12 cellular contexts compared by ENCODE assay signal in genomic region chr2:45962522-45962921, GRCh38.
A peak's percentile ranks its signal among the peaks of the same experiment; 100 is the strongest.
DNase-seq lines count a peak whose midpoint lies in the region; ATAC-seq, FAIRE-seq and TF ChIP-seq lines count a peak whose summit lies in the region.
"Had no signal": no experiment of that assay in that cellular context is flagged by ENCODE, and none has a peak within 500 bp of the region (broad histone marks: within the 10 kb centered on the region; RNA-seq: fewer than 3 reads in every experiment).

No MANE protein-coding gene starts in this region.

- no peak for TF ChIP-seq EP300 in A549 (IDR thresholded peaks at IDR 0.05)

- no peak overlapping the region for H2BK15ac ChIP-seq in mesenchymal stem cell (ENCODE audit: low read depth, poor library complexity, severe bottlenecking)

- no peak overlapping the region for H4K91ac ChIP-seq in mesenchymal stem cell (ENCODE audit: low read length)

- H3K4me2 ChIP-seq in A549 (peak overlapping the region; percentile 60), mesenchymal stem cell (ENCODE audit: low read length, poor library complexity, severe bottlenecking) (no peak overlapping the region)

- H3K18ac ChIP-seq in mesenchymal stem cell (ENCODE audit: low read depth in 1 of 2, low read length in 2 of 2), result no peak overlapping the region

- H3K9me3 ChIP-seq in A549 (no peaks in the 10 kb centered on the region; the same call in 2 of the 3 replicates), mesenchymal stem cell (ENCODE audit: control insufficient read depth, low read length) (no peaks in the 10 kb centered on the region)

- H2BK120ac ChIP-seq in mesenchymal stem cell (ENCODE audit: low read depth, low read length), result no peak overlapping the region

- H3K27me3 ChIP-seq in mesenchymal stem cell (ENCODE audit: control insufficient read depth in 1 of 2, insufficient read depth in 1 of 2, low read length in 2 of 2), result no peaks in the 10 kb centered on the region
- H3K27me3 ChIP-seq: foreskin keratinocyte had no signal

- H3K4me1 ChIP-seq in A549, result peaks cover 68% of the 10 kb centered on the region
- peaks cover 9% of the 10 kb centered on the region for H3K4me1 ChIP-seq in mesenchymal stem cell (ENCODE audit: control insufficient read depth, insufficient read depth, low read depth, low read length)

- no peak overlapping the region for H2BK12ac ChIP-seq in mesenchymal stem cell (ENCODE audit: low read length in 2 of 2)

- DNase-seq in A549 (ENCODE audit: low read depth in 1 of 2, low spot score in 1 of 2), result peak in 1 of 2 experiments; percentile 68
- DNase-seq in NCI-H1092 (lab: John Stamatoyannopoulos, UW), result peak; percentile 26
- DNase-seq in dermis blood vessel endothelial cell, result peak; percentile 74
- DNase-seq in mesenchymal stem cell, result peak; percentile 36
- DNase-seq in GF-D8 (lab: John Stamatoyannopoulos, UW), result no peak
- no peak for DNase-seq in activated T-cell treated with anti-CD3 and anti-CD28 coated beads for 4 hours
- no peak for DNase-seq in mesenteric fat pad (ENCODE audit: low spot score)
- DNase-seq: activated CD4-positive, alpha-beta memory T cell treated with anti-CD3 and anti-CD28 coated beads for 36 hours; foreskin keratinocyte; stimulated activated CD4-positive, alpha-beta T cell treated with anti-CD3 and anti-CD28 coated beads, Interleukin-4, amount 100 ng/mL, for 4 hours had no signal

- no peak overlapping the region for H2AK5ac ChIP-seq in mesenchymal stem cell (ENCODE audit: low read length, severe bottlenecking)

- no peak overlapping the region for H4K8ac ChIP-seq in mesenchymal stem cell (ENCODE audit: low read length)

- no peak overlapping the region for H3K4ac ChIP-seq in mesenchymal stem cell (ENCODE audit: low read depth in 1 of 2, low read length in 2 of 2)

- no peak overlapping the region for H2BK5ac ChIP-seq in mesenchymal stem cell (ENCODE audit: low read depth, low read length, poor library complexity, severe bottlenecking)

- CTCF ChIA-PET in A549 (lab: Yijun Ruan, JAX), result interaction anchor here (1.0 to 4.7 kb wide), 9 partner anchors 16 to 499 kb away, joined by 3 to 21 read pairs (median 9); no protein-coding TSS in a partner anchor

- no peak overlapping the region for H3K23ac ChIP-seq in mesenchymal stem cell (ENCODE audit: low read length in 2 of 2)

- H3K27ac ChIP-seq in A549, result peak overlapping the region; percentile 70 to 81; a peak in 5 of 6 replicates
- H3K27ac ChIP-seq in mesenchymal stem cell (ENCODE audit: low read length, poor library complexity, severe bottlenecking), result no peak overlapping the region
- H3K27ac ChIP-seq: C4-2B, foreskin keratinocyte had no signal

- POLR2A ChIA-PET in A549 (lab: Yijun Ruan, JAX), result interaction anchor here (2.7 kb wide), 1 partner anchor 30 kb away, joined by 15 read pairs; no protein-coding TSS in a partner anchor

- peaks cover 2% of the 10 kb centered on the region for H3K79me1 ChIP-seq in mesenchymal stem cell (replicated peaks; ENCODE audit: low read length, poor library complexity, severe bottlenecking)

- no peaks in the 10 kb centered on the region for H3K36me3 ChIP-seq in mesenchymal stem cell (ENCODE audit: control insufficient read depth in 1 of 2, insufficient read depth in 2 of 2, low read depth in 1 of 2, low read length in 2 of 2)

- H2AFZ ChIP-seq in mesenchymal stem cell (ENCODE audit: low read depth, low read length), result no peak overlapping the region

- peak in 1 of 2 experiments; percentile 21; a peak in 3 of 6 replicates for ATAC-seq in A549
- ATAC-seq in GM21381 (IDR thresholded peaks at IDR 0.05; ENCODE audit: unreplicated experiment), result no peak
- ATAC-seq: foreskin keratinocyte had no signal

- no peak for TF ChIP-seq CTCF in A549 (IDR thresholded peaks at IDR 0.05)

- no peak for FAIRE-seq in A549 (lab: Jason Lieb, UNC)

- no peak for TF ChIP-seq RAD21 in A549 (conservative IDR thresholded peaks at IDR 0.05 in 1 of 2, IDR thresholded peaks at IDR 0.05 in 1 of 2)

- peak overlapping the region; percentile 49 for H3K9ac ChIP-seq in mesenchymal stem cell (ENCODE audit: low read length)

- no peak overlapping the region for H3K4me3 ChIP-seq in A549
- peak overlapping the region in 1 of 2 experiments; percentile 55 for H3K4me3 ChIP-seq in mesenchymal stem cell (ENCODE audit: insufficient read depth in 1 of 2, low read depth in 1 of 2, low read length in 2 of 2)

- 13% methylated on average over 5 of the region's 5 CpGs for WGBS in A549 (ENCODE audit: missing lambda C conversion rate)
- 88% methylated on average over 5 of the region's 5 CpGs for WGBS in mesenchymal stem cell

- no peak overlapping the region for H3K14ac ChIP-seq in mesenchymal stem cell (ENCODE audit: low read length in 2 of 2)

- no peak for TF ChIP-seq POLR2A in A549 (IDR thresholded peaks at IDR 0.05; ENCODE audit: low read length)

TF ChIP-seq in A549, 52 proteins besides CTCF, POLR2A, EP300 and RAD21:
- TF ChIP-seq MAZ (IDR thresholded peaks at IDR 0.05; ENCODE audit: borderline replicate concordance, low read depth, low read length), result no peak
- TF ChIP-seq CEBPB (IDR thresholded peaks at IDR 0.05), result no peak
- TF ChIP-seq GATA3 (IDR thresholded peaks at IDR 0.05; ENCODE audit: borderline replicate concordance), result 0 out of 2 replicates have a peak, but pooled peaks have one; percentile 15
- TF ChIP-seq MAX (IDR thresholded peaks at IDR 0.05), result peak; percentile 53; the same call in 1 of the 2 replicates
- TF ChIP-seq SMC3 (IDR thresholded peaks at IDR 0.05), result no peak
- no peak for TF ChIP-seq HOXB5 (CRISPR knock-in tag; IDR thresholded peaks at IDR 0.05)

Comparison
In these comparisons a context has a peak if more than half of its experiments do, and no peak if none do; other contexts are left out.
1. DNase-seq: peak in NCI-H1092 (single experiment), dermis blood vessel endothelial cell (single experiment) and mesenchymal stem cell (single experiment); none in GF-D8 (single experiment), activated T-cell treated with anti-CD3 and anti-CD28 coated beads for 4 hours (single experiment) and mesenteric fat pad (single experiment).